ENCODE assay signal across 1 cellular context in the genomic region with DNA sequence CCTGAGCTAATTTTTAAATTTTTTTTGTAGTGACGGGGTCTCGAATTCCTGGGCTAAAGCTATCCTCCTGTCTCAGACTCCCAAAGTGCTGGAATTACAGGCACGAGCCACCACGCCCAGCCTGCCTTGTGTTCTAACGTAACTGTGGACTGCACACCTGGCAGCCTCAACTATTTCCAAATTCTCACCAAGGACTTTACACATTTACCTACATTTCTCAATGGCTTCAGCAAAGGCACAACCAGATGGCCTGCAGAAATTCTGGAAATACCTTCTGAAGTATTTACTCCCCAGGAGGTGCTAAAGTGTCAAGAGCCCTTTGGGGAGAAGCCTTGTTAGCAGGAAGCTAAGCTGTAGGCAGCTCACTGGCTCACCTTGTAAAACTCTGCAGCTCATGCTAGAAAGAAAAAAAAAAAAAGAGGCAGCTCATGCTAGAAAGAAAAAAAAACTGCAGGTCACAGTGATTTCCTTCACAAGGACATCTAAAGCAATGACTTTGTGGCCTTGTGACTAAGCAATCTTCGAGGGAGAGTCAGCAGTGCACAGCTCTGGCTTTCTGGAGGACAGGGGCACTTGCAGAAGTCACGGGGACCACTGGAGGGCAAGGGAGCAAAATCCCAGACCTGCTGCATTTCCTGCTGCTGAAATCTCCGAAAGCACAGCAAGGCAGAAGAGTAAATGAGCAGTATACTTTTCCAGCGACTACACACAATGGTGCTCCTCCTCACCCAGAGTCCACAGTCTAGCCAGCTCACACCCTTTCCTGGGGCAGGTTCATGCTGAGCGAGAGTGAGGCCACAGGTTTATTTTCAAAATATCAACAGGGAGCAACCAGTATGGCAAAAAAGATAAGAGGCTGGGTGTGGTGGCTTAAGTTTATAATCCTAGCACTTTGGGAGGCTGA.
TF ChIP-seq lines count a peak whose summit lies in the region.

No MANE protein-coding gene starts in this region.

TF ChIP-seq in HCT116, 20 proteins besides CTCF, POLR2A, EP300 and RAD21:
- TF ChIP-seq FOSL1 (IDR thresholded peaks at IDR 0.05; ENCODE audit: low read depth) (no peak), EZH2 (IDR thresholded peaks at IDR 0.05) (no peak), SP1 (IDR thresholded peaks at IDR 0.05; ENCODE audit: low read depth) (peak; percentile 11; the same call in 1 of the 2 replicates), EZH2phosphoT487 (IDR thresholded peaks at IDR 0.05; ENCODE audit: borderline replicate concordance) (no peak), ZNF274 (IDR thresholded peaks at IDR 0.05; ENCODE audit: low read depth, low read length) (no peak), ELF1 (IDR thresholded peaks at IDR 0.05; ENCODE audit: borderline replicate concordance, low read depth) (no peak), JUND (IDR thresholded peaks at IDR 0.05) (peak; percentile 15; the same call in 1 of the 2 replicates), CEBPB (IDR thresholded peaks at IDR 0.05; ENCODE audit: low read depth) (peak; percentile 44; the same call in 1 of the 2 replicates)
- TF ChIP-seq, protein P1, sequence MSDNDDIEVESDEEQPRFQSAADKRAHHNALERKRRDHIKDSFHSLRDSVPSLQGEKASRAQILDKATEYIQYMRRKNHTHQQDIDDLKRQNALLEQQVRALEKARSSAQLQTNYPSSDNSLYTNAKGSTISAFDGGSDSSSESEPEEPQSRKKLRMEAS (IDR thresholded peaks at IDR 0.05): no peak
